ENCODE assay signal across 8 cellular contexts in genomic region chr6:33008944-33009861, GRCh38. TPM values are rescaled to one million over a fixed set of nuclear protein-coding genes. Genes with fewer than 3 reads are reported as not detected.
A peak's percentile ranks its signal among the peaks of the same experiment; 100 is the strongest.
DNase-seq lines count a peak whose midpoint lies in the region; ATAC-seq lines count a peak whose summit lies in the region.

HLA-DOA (minus strand) TSS chr6:33009591.

- H3F3A ChIP-seq in GM23248 (ENCODE audit: insufficient read depth), result no peaks in the 10 kb centered on the region

- peaks cover 44% of the 10 kb centered on the region for H3K4me1 Mint-ChIP-seq in stimulated activated memory B cell treated with anti-CD40 and anti-IgM and Interleukin-4, amounts not matched to agents 10 μg/mL and 1 μg/mL and 100 μg/mL, for 72 hours

- no peaks in the 10 kb centered on the region for H4K20me1 ChIP-seq in GM23248 (ENCODE audit: insufficient read depth)

- no peaks in the 10 kb centered on the region for H3K9me2 ChIP-seq in GM23248 (ENCODE audit: insufficient read depth)

- no peak within 1 kb of the TSS for H3K4me3 ChIP-seq in GM23248

- H3K36me3 ChIP-seq in GM23248 (ENCODE audit: low read depth), result no peaks in the 10 kb centered on the region

- H3K36me3 Mint-ChIP-seq in stimulated activated memory B cell treated with anti-CD40 and anti-IgM and Interleukin-4, amounts not matched to agents 10 μg/mL and 1 μg/mL and 100 μg/mL, for 72 hours, result peaks cover 38% of the 10 kb centered on the region

- no peaks in the 10 kb centered on the region for H3K27me3 Mint-ChIP-seq in stimulated activated memory B cell treated with anti-CD40 and anti-IgM and Interleukin-4, amounts not matched to agents 10 μg/mL and 1 μg/mL and 100 μg/mL, for 72 hours

- H3K79me2 ChIP-seq in GM23248 (ENCODE audit: insufficient read depth), result no peaks in the 10 kb centered on the region

- peak; percentile 15 for DNase-seq in NCI-H1105 treated with DMSO at 0.1 percent for 48 hours (lab: John Stamatoyannopoulos, UW)
- DNase-seq in NCI-H1105 (lab: John Stamatoyannopoulos, UW), result no peak
- DNase-seq in GM23248, result peak; percentile 23
- DNase-seq in NCI-H2227 treated with DMSO at 0.1 percent for 48 hours (lab: John Stamatoyannopoulos, UW), result peak; percentile 21
- peak; percentile 28 for DNase-seq in activated naive CD8-positive, alpha-beta T cell treated with anti-CD3 and anti-CD28 coated beads, Interleukin-2, amount 50 U/mL, for 16 hours (ENCODE audit: low read depth, low spot score)
- peak; percentile 89 for DNase-seq in iPS-NIHi11 (ENCODE audit: low spot score)
- DNase-seq in NCI-H345 treated with DMSO at 0.1 percent for 48 hours (lab: John Stamatoyannopoulos, UW; ENCODE audit: unreplicated experiment), result no peak

- in situ Hi-C loops in GM23248 (cut with MboI), result no loop called here

- no peak within 1 kb of the TSS for H3K4me2 ChIP-seq in GM23248 (ENCODE audit: unreplicated experiment)

- H2AFZ ChIP-seq in GM23248, result no peak within 1 kb of the TSS

- H3K9me3 ChIP-seq in GM23248 (ENCODE audit: low read depth), result no peaks in the 10 kb centered on the region

- no peaks in the 10 kb centered on the region for H3K9me3 Mint-ChIP-seq in stimulated activated memory B cell treated with anti-CD40 and anti-IgM and Interleukin-4, amounts not matched to agents 10 μg/mL and 1 μg/mL and 100 μg/mL, for 72 hours

- no peaks in the 10 kb centered on the region for H3K4me1 ChIP-seq in GM23248 (ENCODE audit: insufficient read depth)

- peak within 1 kb of the TSS; percentile 94 for H3K27ac Mint-ChIP-seq in stimulated activated memory B cell treated with anti-CD40 and anti-IgM and Interleukin-4, amounts not matched to agents 10 μg/mL and 1 μg/mL and 100 μg/mL, for 72 hours

- H3K27ac ChIP-seq in GM23248, result no peak within 1 kb of the TSS

- no peak within 1 kb of the TSS for H3K9ac ChIP-seq in GM23248

- peak within 1 kb of the TSS; percentile 99 for H3K4me3 Mint-ChIP-seq in stimulated activated memory B cell treated with anti-CD40 and anti-IgM and Interleukin-4, amounts not matched to agents 10 μg/mL and 1 μg/mL and 100 μg/mL, for 72 hours

- ATAC-seq in stimulated activated memory B cell treated with anti-CD40 and anti-IgM and Interleukin-4, amounts not matched to agents 10 μg/mL and 1 μg/mL and 100 μg/mL, for 72 hours, result peak; percentile 98

- H3K27me3 ChIP-seq in GM23248 (replicated peaks; ENCODE audit: insufficient read depth), result peaks cover 67% of the 10 kb centered on the region

- 27 to 30% methylated on average over 24 of the region's 24 CpGs for WGBS in GM23248 (ENCODE audit: low coverage in 1 of 2, low lambda C conversion rate in 2 of 2, missing lambda C conversion rate in 2 of 2), 2 experiments

RNA-seq across cellular contexts. Expression of gene HLA-DOA, which starts in this region (rescaled TPM):
- not detected in 2 replicates for total RNA-seq in GM23248 (2014; rRNA removed; shearing (Covaris generic))
- polyA plus RNA-seq in GM23248 (2016; fragmentation: Nextera tagmentation; extraction: Ambion mirVana), result 0.18 TPM in 1 of 2 replicates, not detected in the other

Comparison
In these comparisons a context has a peak if more than half of its experiments do, and no peak if none do; other contexts are left out.
1. DNase-seq: peak in NCI-H1105 treated with DMSO at 0.1 percent for 48 hours (single experiment), NCI-H2227 treated with DMSO at 0.1 percent for 48 hours (single experiment), activated naive CD8-positive, alpha-beta T cell treated with anti-CD3 and anti-CD28 coated beads, Interleukin-2, amount 50 U/mL, for 16 hours (single experiment) and iPS-NIHi11 (single experiment); none in NCI-H1105 (single experiment) and NCI-H345 treated with DMSO at 0.1 percent for 48 hours (single experiment).
2. Peak in DNase-seq in GM23248; RNA of the gene not detected or under 1 TPM.